ENCODE assay signal across 11 cellular contexts in the genomic region with DNA sequence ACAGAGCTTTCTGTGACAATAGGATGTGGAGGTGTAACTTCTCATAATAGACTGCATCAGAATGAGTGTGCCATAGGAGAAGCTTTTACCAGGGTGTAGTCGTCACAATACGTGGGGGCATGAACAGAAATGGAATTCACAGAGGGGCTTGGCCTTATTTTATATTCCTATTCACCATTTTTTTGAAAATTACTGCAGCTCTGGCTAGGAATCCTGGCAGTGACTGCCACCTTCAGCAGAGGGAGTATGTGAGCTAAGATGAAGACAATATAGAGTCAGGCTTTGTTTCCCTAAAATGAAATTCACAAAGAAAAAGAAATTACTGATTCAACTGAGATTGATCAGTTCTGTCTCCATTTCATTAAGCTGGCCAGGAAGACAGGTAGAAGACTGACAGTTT. TPM values are rescaled to one million over a fixed set of nuclear protein-coding genes. Genes with fewer than 3 reads are reported as not detected.
DNase-seq lines count a peak whose midpoint lies in the region; FAIRE-seq and TF ChIP-seq lines count a peak whose summit lies in the region.
"Had no signal": no experiment of that assay in that cellular context is flagged by ENCODE, and none has a peak within 500 bp of the region (broad histone marks: within the 10 kb centered on the region; RNA-seq: fewer than 3 reads in every experiment).

No MANE protein-coding gene starts in this region.

- H3K4me1 Mint-ChIP-seq in activated naive CD4-positive, alpha-beta T cell treated with anti-CD3 and anti-CD28 coated beads for 36 hours (ENCODE audit: low read depth): no peaks in the 10 kb centered on the region

- H3K9me3 Mint-ChIP-seq in activated naive CD4-positive, alpha-beta T cell treated with anti-CD3 and anti-CD28 coated beads for 36 hours: no peaks in the 10 kb centered on the region
- H3K9me3 Mint-ChIP-seq: CD4-positive, alpha-beta T cell had no signal

- H3K9me2 ChIP-seq in OCI-LY1 (ENCODE audit: low read depth, low read length): no peaks in the 10 kb centered on the region

- POLR2A ChIA-PET in endothelial cell of umbilical vein (lab: Charles Lee): interaction anchor here (0.6 kb wide), 1 partner anchor 13 kb away, joined by 3 read pairs; no protein-coding TSS in a partner anchor

- DNase-seq in cardiac muscle cell (ENCODE audit: low read depth in 1 of 2, low spot score in 1 of 2): peak in 1 of 2 donors; percentile 54
- DNase-seq in right atrium auricular region (ENCODE audit: low spot score): no peak
- peak; percentile 67 for DNase-seq in endothelial cell of umbilical vein (ENCODE audit: low read depth, low spot score)
- DNase-seq in superior temporal gyrus (ENCODE audit: extremely low spot score): peak; percentile 45
- no peak for DNase-seq in NCI-H2081 (lab: John Stamatoyannopoulos, UW)
- DNase-seq in activated CD4-positive, alpha-beta T cell treated with anti-CD3 and anti-CD28 coated beads for 48 hours: no peak
- DNase-seq in activated naive CD4-positive, alpha-beta T cell treated with anti-CD3 and anti-CD28 coated beads for 36 hours: no peak
- DNase-seq: CD4-positive, alpha-beta T cell had no signal

- no peaks in the 10 kb centered on the region for H4K20me1 ChIP-seq in OCI-LY1 (ENCODE audit: insufficient read depth, low read length)
- H4K20me1 ChIP-seq in endothelial cell of umbilical vein (replicated peaks; ENCODE audit: control insufficient read depth, extremely low read depth, insufficient read depth, low read length): no peaks in the 10 kb centered on the region

- H3K4me3 Mint-ChIP-seq in activated naive CD4-positive, alpha-beta T cell treated with anti-CD3 and anti-CD28 coated beads for 36 hours: no peak overlapping the region
- H3K4me3 Mint-ChIP-seq: CD4-positive, alpha-beta T cell had no signal

- H3K9ac ChIP-seq in OCI-LY1 (ENCODE audit: low read length): no peak overlapping the region
- no peak overlapping the region for H3K9ac ChIP-seq in endothelial cell of umbilical vein (replicated peaks; ENCODE audit: extremely low read depth, insufficient read depth, low read length)

- no peak overlapping the region for H3K4me2 ChIP-seq in OCI-LY1 (ENCODE audit: low read length)
- no peak overlapping the region for H3K4me2 ChIP-seq in endothelial cell of umbilical vein (ENCODE audit: insufficient read depth, low read length)

- H3K79me2 ChIP-seq in OCI-LY1 (ENCODE audit: insufficient read depth, low read length) (no peaks in the 10 kb centered on the region), endothelial cell of umbilical vein (ENCODE audit: control insufficient read depth, insufficient read depth, low read length) (no peaks in the 10 kb centered on the region)

- no peaks in the 10 kb centered on the region for H3K9me1 ChIP-seq in endothelial cell of umbilical vein (replicated peaks; ENCODE audit: control insufficient read depth, extremely low read depth, insufficient read depth, low read length)

- no peak overlapping the region for H3K27ac ChIP-seq in cardiac muscle cell
- no peak overlapping the region for H3K27ac ChIP-seq in right atrium auricular region
- H3K27ac ChIP-seq in OCI-LY1 (ENCODE audit: low read depth, low read length, poor library complexity, severe bottlenecking): no peak overlapping the region
- H3K27ac ChIP-seq in endothelial cell of umbilical vein (ENCODE audit: insufficient read depth, low read depth, low read length): no peak overlapping the region
- H3K27ac ChIP-seq: gastroesophageal sphincter, SK-N-MC had no signal

- dilution Hi-C loops in endothelial cell of umbilical vein (cut with MboI; ENCODE audit: extremely low pct_ligation_motif_present, low sequenced_read_pairs): no loop called here

- no peaks in the 10 kb centered on the region for H3K36me3 Mint-ChIP-seq in activated naive CD4-positive, alpha-beta T cell treated with anti-CD3 and anti-CD28 coated beads for 36 hours (ENCODE audit: low read depth)

- H2AFZ ChIP-seq in OCI-LY1 (ENCODE audit: low read length) (no peak overlapping the region), endothelial cell of umbilical vein (ENCODE audit: low read depth, low read length) (peak overlapping the region; percentile 53)

- FAIRE-seq in endothelial cell of umbilical vein (lab: Jason Lieb, UNC): peak; percentile 86

- CTCF ChIA-PET in endothelial cell of umbilical vein (lab: Charles Lee): interaction anchor here (0.5 to 1.9 kb wide), 40 partner anchors 9 to 413 kb away, joined by 3 to 109 read pairs (median 4); partner anchors contain the start of genes BYSL, CCND3, MED20 and TAF8
- CTCF ChIA-PET in activated naive CD4-positive, alpha-beta T cell treated with anti-CD3 and anti-CD28 coated beads for 36 hours (lab: Charles Lee): interaction anchor here (0.6 to 1.9 kb wide), 7 partner anchors 14 to 363 kb away, joined by 3 to 6 read pairs (median 4); partner anchors contain the start of genes TAF8 and TOMM6

- H3F3A ChIP-seq in OCI-LY1 (ENCODE audit: insufficient read depth, low read length): no peaks in the 10 kb centered on the region

- intact Hi-C loops in endothelial cell of umbilical vein (cut with micrococcal nuclease): loop anchor here (1.0 kb wide), 5 partner anchors 45 to 243 kb away; partner anchors contain the start of genes BYSL, MED20 and USP49
- intact Hi-C loops in activated naive CD4-positive, alpha-beta T cell treated with anti-CD3 and anti-CD28 coated beads for 36 hours (cut with micrococcal nuclease): loop anchor here (1.0 kb wide), 1 partner anchor 365 kb away; no protein-coding TSS in a partner anchor

- TF ChIP-seq POLR2A in endothelial cell of umbilical vein (IDR thresholded peaks at IDR 0.05; ENCODE audit: low read depth, low read length): no peak

- H3K9me3 ChIP-seq in cardiac muscle cell (ENCODE audit: low read depth) (no peaks in the 10 kb centered on the region), right atrium auricular region (no peaks in the 10 kb centered on the region), OCI-LY1 (ENCODE audit: low read length) (no peaks in the 10 kb centered on the region), endothelial cell of umbilical vein (replicated peaks; ENCODE audit: control insufficient read depth, insufficient read depth, low read length) (no peaks in the 10 kb centered on the region)
- H3K9me3 ChIP-seq: gastroesophageal sphincter had no signal

- BruUV-seq in endothelial cell of umbilical vein (replicated peaks; lab: Mats Ljungman, UMichigan): no TSS peak

- H3K27ac Mint-ChIP-seq in activated naive CD4-positive, alpha-beta T cell treated with anti-CD3 and anti-CD28 coated beads for 36 hours: no peak overlapping the region
- H3K27ac Mint-ChIP-seq: CD4-positive, alpha-beta T cell had no signal

- H3K27me3 Mint-ChIP-seq in activated naive CD4-positive, alpha-beta T cell treated with anti-CD3 and anti-CD28 coated beads for 36 hours (ENCODE audit: low read depth): no peaks in the 10 kb centered on the region
- H3K27me3 Mint-ChIP-seq: CD4-positive, alpha-beta T cell had no signal

- H3K27me3 ChIP-seq in cardiac muscle cell (no peaks in the 10 kb centered on the region), right atrium auricular region (no peaks in the 10 kb centered on the region), OCI-LY1 (ENCODE audit: insufficient read depth, low read length) (no peaks in the 10 kb centered on the region), endothelial cell of umbilical vein (ENCODE audit: control insufficient read depth in 2 of 2, insufficient read depth in 2 of 2, low read length in 2 of 2) (no peaks in the 10 kb centered on the region)
- H3K27me3 ChIP-seq: gastroesophageal sphincter had no signal

- peaks cover 11% of the 10 kb centered on the region for H3K36me3 ChIP-seq in cardiac muscle cell
- peaks cover 24% of the 10 kb centered on the region for H3K36me3 ChIP-seq in right atrium auricular region
- H3K36me3 ChIP-seq in OCI-LY1 (ENCODE audit: insufficient read depth, low read length): peaks cover 59% of the 10 kb centered on the region
- peaks cover 0 to 1% of the 10 kb centered on the region in 2 experiments for H3K36me3 ChIP-seq in endothelial cell of umbilical vein (ENCODE audit: control insufficient read depth in 2 of 2, extremely low read depth in 1 of 2, insufficient read depth in 2 of 2, low read length in 2 of 2)

- H3K4me1 ChIP-seq in cardiac muscle cell (ENCODE audit: low read depth): no peaks in the 10 kb centered on the region
- H3K4me1 ChIP-seq in right atrium auricular region: no peaks in the 10 kb centered on the region
- H3K4me1 ChIP-seq in OCI-LY1 (ENCODE audit: insufficient read depth, low read length, severe bottlenecking): no peaks in the 10 kb centered on the region
- no peaks in the 10 kb centered on the region for H3K4me1 ChIP-seq in endothelial cell of umbilical vein (ENCODE audit: control insufficient read depth, extremely low read depth, insufficient read depth, low read length)
- H3K4me1 ChIP-seq: gastroesophageal sphincter had no signal

- H3K4me3 ChIP-seq in cardiac muscle cell (no peak overlapping the region), right atrium auricular region (no peak overlapping the region), OCI-LY1 (ENCODE audit: low read depth, low read length, poor library complexity, severe bottlenecking) (no peak overlapping the region), endothelial cell of umbilical vein (replicated peaks in 1 of 3; ENCODE audit: insufficient read depth in 1 of 3, low read depth in 1 of 3, low read length in 3 of 3) (no peak overlapping the region)
- H3K4me3 ChIP-seq: gastroesophageal sphincter, SK-N-MC had no signal

- TF ChIP-seq CTCF in cardiac muscle cell (IDR thresholded peaks at IDR 0.05; ENCODE audit: low read depth, low read length) (peak; percentile 77), right atrium auricular region (IDR thresholded peaks at IDR 0.05) (peak in 1 of 2 donors; percentile 47), OCI-LY1 (IDR thresholded peaks at IDR 0.05; ENCODE audit: low read length) (peak; percentile 50; the same call in 1 of the 2 replicates), endothelial cell of umbilical vein (IDR thresholded peaks at IDR 0.05; ENCODE audit: extremely low read depth in 1 of 2, insufficient read depth in 1 of 2, low read depth in 1 of 2, low read length in 2 of 2) (peak; percentile 65 to 68)

RNA-seq across cellular contexts. Expression of gene TOMM6, which starts 13.9 kb away (rescaled TPM):
- total RNA-seq in cardiac muscle cell: 113 and 153 TPM in 2 replicates
- 198 and 232 TPM in 2 replicates for polyA plus RNA-seq in cardiac muscle cell
- total RNA-seq in right atrium auricular region: 100 to 1,000 TPM; 130 to 172 TPM
- total RNA-seq in endothelial cell of umbilical vein: 220 and 233 TPM in 2 replicates
- 435 and 527 TPM in 2 replicates for polyA plus RNA-seq in endothelial cell of umbilical vein
- 495 and 684 TPM in 2 replicates for polyA plus RNA-seq in endothelial cell of umbilical vein (2011; cell fraction: cytosol; rRNA removed)
- 216 and 226 TPM in 2 replicates for polyA plus RNA-seq in endothelial cell of umbilical vein (2011; cell fraction: nucleus; rRNA removed)
- 236 and 361 TPM in 2 replicates for polyA plus RNA-seq in endothelial cell of umbilical vein (2012)
- polyA minus RNA-seq in endothelial cell of umbilical vein: 98.5 and 115 TPM in 2 replicates
- polyA minus RNA-seq in endothelial cell of umbilical vein (2011; cell fraction: cytosol; rRNA and poly(A)+ RNA removed): 66.2 TPM
- polyA minus RNA-seq in endothelial cell of umbilical vein (2011; cell fraction: nucleus; rRNA and poly(A)+ RNA removed): 9.3 and 23.8 TPM in 2 replicates
- total RNA-seq in activated naive CD4-positive, alpha-beta T cell treated with anti-CD3 and anti-CD28 coated beads for 36 hours: 100 to 1,000 TPM; 285 to 299 TPM

RNA-seq across cellular contexts. Expression of gene PRICKLE4, which starts 20.8 kb away (rescaled TPM):
- 1.9 and 22.5 TPM in 2 replicates for total RNA-seq in cardiac muscle cell
- 6.4 and 9.3 TPM in 2 replicates for polyA plus RNA-seq in cardiac muscle cell
- total RNA-seq in right atrium auricular region: 1 to 10 TPM; 4.3 to 5.6 TPM
- 2.2 and 3.3 TPM in 2 replicates for total RNA-seq in endothelial cell of umbilical vein
- polyA plus RNA-seq in endothelial cell of umbilical vein: 1.0 and 1.5 TPM in 2 replicates
- 0.09 and 0.75 TPM in 2 replicates for polyA plus RNA-seq in endothelial cell of umbilical vein (2011; cell fraction: cytosol; rRNA removed)
- 9.7 and 13.7 TPM in 2 replicates for polyA plus RNA-seq in endothelial cell of umbilical vein (2011; cell fraction: nucleus; rRNA removed)
- 0.75 and 1.1 TPM in 2 replicates for polyA plus RNA-seq in endothelial cell of umbilical vein (2012)
- 0.75 and 2.0 TPM in 2 replicates for polyA minus RNA-seq in endothelial cell of umbilical vein
- polyA minus RNA-seq in endothelial cell of umbilical vein (2011; cell fraction: cytosol; rRNA and poly(A)+ RNA removed): not detected
- 5.9 TPM in 1 of 2 replicates, not detected in the other for polyA minus RNA-seq in endothelial cell of umbilical vein (2011; cell fraction: nucleus; rRNA and poly(A)+ RNA removed)
- under 1 TPM in 1 of 2 experiments, not detected in 1; 0.52 TPM for total RNA-seq in activated naive CD4-positive, alpha-beta T cell treated with anti-CD3 and anti-CD28 coated beads for 36 hours
- total RNA-seq: CD4-positive, alpha-beta T cell had no signal

RNA-seq across cellular contexts. Expression of gene FRS3, which starts 21.7 kb away (rescaled TPM):
- total RNA-seq in cardiac muscle cell (24.7 and 25.9 TPM in 2 replicates), right atrium auricular region (1 to 10 TPM; 2.6 to 3.4 TPM), endothelial cell of umbilical vein (4.4 and 5.3 TPM in 2 replicates)
- polyA plus RNA-seq in cardiac muscle cell (25.3 and 31.6 TPM in 2 replicates), endothelial cell of umbilical vein (5.2 and 5.7 TPM in 2 replicates)
- 3.7 and 4.9 TPM in 2 replicates for polyA plus RNA-seq in endothelial cell of umbilical vein (2011; cell fraction: cytosol; rRNA removed)
- 5.9 and 6.0 TPM in 2 replicates for polyA plus RNA-seq in endothelial cell of umbilical vein (2011; cell fraction: nucleus; rRNA removed)
- 1.7 and 2.2 TPM in 2 replicates for polyA plus RNA-seq in endothelial cell of umbilical vein (2012)
- polyA minus RNA-seq in endothelial cell of umbilical vein: 1.7 and 4.1 TPM in 2 replicates
- polyA minus RNA-seq in endothelial cell of umbilical vein (2011; cell fraction: cytosol; rRNA and poly(A)+ RNA removed): 1.0 TPM
- 1.9 and 2.6 TPM in 2 replicates for polyA minus RNA-seq in endothelial cell of umbilical vein (2011; cell fraction: nucleus; rRNA and poly(A)+ RNA removed)
- 1 to 10 TPM; 4.0 to 4.2 TPM for total RNA-seq in activated naive CD4-positive, alpha-beta T cell treated with anti-CD3 and anti-CD28 coated beads for 36 hours

RNA-seq across cellular contexts. Expression of gene PGC, which starts 54.2 kb away (rescaled TPM):
- total RNA-seq in cardiac muscle cell: not detected in 2 replicates
- polyA plus RNA-seq in cardiac muscle cell: 0.10 TPM in 1 of 2 replicates, not detected in the other
- not detected for total RNA-seq in right atrium auricular region
- not detected in 2 replicates for total RNA-seq in endothelial cell of umbilical vein
- polyA plus RNA-seq in endothelial cell of umbilical vein: not detected in 2 replicates
- not detected in 2 replicates for polyA plus RNA-seq in endothelial cell of umbilical vein (2011; cell fraction: cytosol; rRNA removed)
- not detected in 2 replicates for polyA plus RNA-seq in endothelial cell of umbilical vein (2011; cell fraction: nucleus; rRNA removed)
- not detected in 2 replicates for polyA plus RNA-seq in endothelial cell of umbilical vein (2012)
- not detected in 2 replicates for polyA minus RNA-seq in endothelial cell of umbilical vein
- polyA minus RNA-seq in endothelial cell of umbilical vein (2011; cell fraction: cytosol; rRNA and poly(A)+ RNA removed): not detected
- not detected in 2 replicates for polyA minus RNA-seq in endothelial cell of umbilical vein (2011; cell fraction: nucleus; rRNA and poly(A)+ RNA removed)
- not detected for total RNA-seq in activated naive CD4-positive, alpha-beta T cell treated with anti-CD3 and anti-CD28 coated beads for 36 hours
- total RNA-seq: CD4-positive, alpha-beta T cell had no signal

Comparison
In these comparisons a context has a peak if more than half of its experiments do, and no peak if none do; other contexts are left out.
1. DNase-seq: peak in endothelial cell of umbilical vein (single experiment) and superior temporal gyrus (single experiment); none in right atrium auricular region (single experiment), NCI-H2081 (0 of 2), activated CD4-positive, alpha-beta T cell treated with anti-CD3 and anti-CD28 coated beads for 48 hours (single experiment) and activated naive CD4-positive, alpha-beta T cell treated with anti-CD3 and anti-CD28 coated beads for 36 hours (single experiment).